In genomic region chrX:22406332-22406731, GRCh38 we compare ENCODE assay signal across 27 cellular contexts.
"Had no signal": no experiment of that assay in that cellular context is flagged by ENCODE, and none has a peak within 500 bp of the region (broad histone marks: within the 10 kb centered on the region; RNA-seq: fewer than 3 reads in every experiment).

No MANE protein-coding gene starts in this region.

- FAIRE-seq: endometrium, keratinocyte, pancreas, small intestine, urothelium cell line had no signal

- H3K4me3 Mint-ChIP-seq: effector memory CD8-positive, alpha-beta T cell; mesothelial cell of epicardium; naive B cell; natural killer cell treated with Interleukin-12 subunit alpha and Interleukin-12 subunit beta and Interleukin-15 and Interleukin-18, amount 100 ng/mL, for 72 hours; neural crest cell; stimulated activated naive B cell treated with anti-CD40 and anti-IgM and Interleukin-4, amounts not matched to agents 10 μg/mL and 1 μg/mL and 100 μg/mL, for 72 hours; stimulated activated naive CD8-positive, alpha-beta T cell treated with anti-CD3 and anti-CD28 coated beads, Interleukin-15, Interleukin-2, amounts not matched to agents 100 ng/mL and 50 ng/mL, for 24 hours had no signal

- ATAC-seq: effector memory CD8-positive, alpha-beta T cell; gastrocnemius medialis; left lobe of liver; mucosa of descending colon; natural killer cell treated with Interleukin-12 subunit alpha and Interleukin-12 subunit beta and Interleukin-15 and Interleukin-18, amount 100 ng/mL, for 72 hours; pancreas; right lobe of liver; stimulated activated naive B cell treated with anti-CD40 and anti-IgM and Interleukin-4, amounts not matched to agents 10 μg/mL and 1 μg/mL and 100 μg/mL, for 72 hours had no signal

- H3K9me3 Mint-ChIP-seq: natural killer cell treated with Interleukin-12 subunit alpha and Interleukin-12 subunit beta and Interleukin-15 and Interleukin-18, amount 100 ng/mL, for 72 hours; stimulated activated naive CD8-positive, alpha-beta T cell treated with anti-CD3 and anti-CD28 coated beads, Interleukin-15, Interleukin-2, amounts not matched to agents 100 ng/mL and 50 ng/mL, for 24 hours had no signal

- H3K27me3 ChIP-seq: gastrocnemius medialis, neutrophil, pancreas, right lobe of liver, tibial nerve, upper lobe of left lung had no signal

- H3K36me3 ChIP-seq: gastrocnemius medialis, neutrophil, pancreas, right lobe of liver, thoracic aorta, tibial nerve, upper lobe of left lung had no signal

- H3K27me3 Mint-ChIP-seq: effector memory CD8-positive, alpha-beta T cell; naive B cell; stimulated activated naive CD8-positive, alpha-beta T cell treated with anti-CD3 and anti-CD28 coated beads, Interleukin-15, Interleukin-2, amounts not matched to agents 100 ng/mL and 50 ng/mL, for 24 hours had no signal

- DNase-seq: effector memory CD8-positive, alpha-beta T cell; foreskin fibroblast; gastrocnemius medialis; head of caudate nucleus; mesenchymal stem cell; mucosa of descending colon; naive B cell; pancreas; right lobe of liver; small intestine; stimulated activated CD4-positive, alpha-beta T cell treated with anti-CD3 and anti-CD28 coated beads, Interleukin-15, amount 100 ng/mL, for 24 hours; stimulated activated CD4-positive, alpha-beta T cell treated with anti-CD3 and anti-CD28 coated beads, Interleukin-2, amount 100 ng/mL, for 48 hours; stimulated activated naive B cell treated with anti-CD40 and anti-IgM and Interleukin-4, amounts not matched to agents 10 μg/mL and 1 μg/mL and 100 μg/mL, for 72 hours; upper lobe of left lung had no signal

- H3K4me1 Mint-ChIP-seq: mesothelial cell of epicardium; naive B cell; neural crest cell; stimulated activated naive B cell treated with anti-CD40 and anti-IgM and Interleukin-4, amounts not matched to agents 10 μg/mL and 1 μg/mL and 100 μg/mL, for 72 hours had no signal

- H3K4me1 ChIP-seq: gastrocnemius medialis, pancreas, right lobe of liver, tibial nerve, upper lobe of left lung had no signal

- H3K9me3 ChIP-seq: gastrocnemius medialis, mucosa of descending colon, neutrophil, pancreas, right lobe of liver, thoracic aorta, tibial nerve, upper lobe of left lung had no signal

- H3K27ac Mint-ChIP-seq: effector memory CD8-positive, alpha-beta T cell; mesothelial cell of epicardium; natural killer cell treated with Interleukin-12 subunit alpha and Interleukin-12 subunit beta and Interleukin-15 and Interleukin-18, amount 100 ng/mL, for 72 hours; stimulated activated naive B cell treated with anti-CD40 and anti-IgM and Interleukin-4, amounts not matched to agents 10 μg/mL and 1 μg/mL and 100 μg/mL, for 72 hours; stimulated activated naive CD8-positive, alpha-beta T cell treated with anti-CD3 and anti-CD28 coated beads, Interleukin-15, Interleukin-2, amounts not matched to agents 100 ng/mL and 50 ng/mL, for 24 hours had no signal

- H3K27ac ChIP-seq: coronary artery, gastrocnemius medialis, neutrophil, pancreas, right lobe of liver, thoracic aorta, tibial nerve, upper lobe of left lung had no signal

- H3K36me3 Mint-ChIP-seq: mesothelial cell of epicardium; naive B cell; natural killer cell treated with Interleukin-12 subunit alpha and Interleukin-12 subunit beta and Interleukin-15 and Interleukin-18, amount 100 ng/mL, for 72 hours; stimulated activated naive B cell treated with anti-CD40 and anti-IgM and Interleukin-4, amounts not matched to agents 10 μg/mL and 1 μg/mL and 100 μg/mL, for 72 hours had no signal

- H3K4me3 ChIP-seq: coronary artery, gastrocnemius medialis, lung, mucosa of descending colon, pancreas, right lobe of liver, thoracic aorta, tibial nerve, upper lobe of left lung had no signal
